ENCODE assay signal across 18 cellular contexts in the genomic region with DNA sequence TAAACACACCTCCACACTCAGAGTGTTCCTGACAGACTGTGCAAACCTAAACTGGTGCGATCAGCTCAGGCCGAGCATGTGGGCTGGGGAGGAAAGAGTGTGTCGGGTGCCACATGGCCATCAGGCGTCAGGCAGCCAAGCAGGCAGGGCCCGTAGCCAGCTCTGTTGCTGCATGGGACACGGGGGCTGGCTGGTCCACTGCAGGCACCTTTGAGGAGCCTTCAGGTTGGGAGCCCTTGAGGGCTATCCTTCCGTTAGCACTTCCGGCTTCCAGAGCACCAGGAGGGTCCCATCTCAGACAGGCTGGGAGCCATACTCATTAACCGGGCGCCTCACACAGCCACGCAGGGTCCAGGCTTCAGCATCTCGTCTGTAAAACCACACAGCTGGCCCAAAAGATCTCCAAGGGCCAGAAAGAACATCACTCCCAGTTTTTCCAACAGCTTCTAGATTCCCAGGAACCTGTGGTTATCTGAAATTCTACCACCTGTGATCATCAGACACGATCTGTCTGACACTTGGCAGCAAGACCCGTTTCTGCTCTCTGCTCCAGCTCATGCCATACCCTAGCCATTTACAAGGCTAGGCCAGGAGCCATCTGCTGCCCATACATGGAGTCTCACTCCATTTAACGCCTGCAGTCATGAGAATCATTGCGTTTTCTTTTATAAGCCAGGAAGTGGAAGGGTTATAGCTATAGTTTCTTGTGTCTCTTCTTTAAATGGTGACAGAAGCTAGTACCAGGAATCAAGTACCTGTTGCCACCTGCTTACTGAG.
A peak's percentile ranks its signal among the peaks of the same experiment; 100 is the strongest.
DNase-seq lines count a peak whose midpoint lies in the region; ATAC-seq and TF ChIP-seq lines count a peak whose summit lies in the region.
"Had no signal": no experiment of that assay in that cellular context is flagged by ENCODE, and none has a peak within 500 bp of the region (broad histone marks: within the 10 kb centered on the region; RNA-seq: fewer than 3 reads in every experiment).

No MANE protein-coding gene starts in this region.

- peaks cover 82% of the 10 kb centered on the region for H4K20me1 ChIP-seq in BLaER1
- no peaks in the 10 kb centered on the region for H4K20me1 ChIP-seq in Loucy (ENCODE audit: insufficient read depth, low read length, poor library complexity, severe bottlenecking)

- DNase-seq in dorsolateral prefrontal cortex = peak in 6 of 10 donors; percentile 40 to 68 (median 51)
- peak; percentile 40 for DNase-seq in prostate gland (ENCODE audit: low spot score)
- DNase-seq in RPMI8226 = no peak
- DNase-seq in activated CD8-positive, alpha-beta memory T cell treated with anti-CD3 and anti-CD28 coated beads, Interleukin-2, amount 10 ng/mL, durations not matched to agents 7 days and 5 days = no peak
- DNase-seq: amniotic stem cell; NCI-H1417 treated with DMSO at 0.1 percent for 48 hours; occipital lobe; small intestine; stimulated activated naive CD4-positive, alpha-beta T cell; SW 1271; WERI-Rb-1 had no signal

- H3K27me3 ChIP-seq in BLaER1 = no peaks in the 10 kb centered on the region
- H3K27me3 ChIP-seq in Loucy (ENCODE audit: insufficient read depth, low read length, poor library complexity, severe bottlenecking) = no peaks in the 10 kb centered on the region
- no peaks in the 10 kb centered on the region for H3K27me3 ChIP-seq in dorsolateral prefrontal cortex
- no peaks in the 10 kb centered on the region for H3K27me3 ChIP-seq in prostate gland (replicated peaks; ENCODE audit: insufficient read depth)

- no peaks in the 10 kb centered on the region for H3K36me3 Mint-ChIP-seq in activated CD8-positive, alpha-beta memory T cell treated with anti-CD3 and anti-CD28 coated beads, Interleukin-2, amount 10 ng/mL, durations not matched to agents 7 days and 5 days
- H3K36me3 Mint-ChIP-seq: IgD-negative memory B cell had no signal

- peaks cover 9% of the 10 kb centered on the region for H3K27me3 Mint-ChIP-seq in activated CD8-positive, alpha-beta memory T cell treated with anti-CD3 and anti-CD28 coated beads, Interleukin-2, amount 10 ng/mL, durations not matched to agents 7 days and 5 days

- H3K4me1 ChIP-seq in BLaER1 = peaks cover 91% of the 10 kb centered on the region
- H3K4me1 ChIP-seq in Loucy (ENCODE audit: insufficient read depth, low read length, poor library complexity, severe bottlenecking) = no peaks in the 10 kb centered on the region
- no peaks in the 10 kb centered on the region for H3K4me1 ChIP-seq in prostate gland (replicated peaks)

- H3K36me3 ChIP-seq in BLaER1 (peaks cover 55% of the 10 kb centered on the region), Loucy (ENCODE audit: insufficient read depth, low read length) (no peaks in the 10 kb centered on the region), prostate gland (no peaks in the 10 kb centered on the region)

- H3K27ac Mint-ChIP-seq in activated CD8-positive, alpha-beta memory T cell treated with anti-CD3 and anti-CD28 coated beads, Interleukin-2, amount 10 ng/mL, durations not matched to agents 7 days and 5 days = no peak overlapping the region
- H3K27ac Mint-ChIP-seq: activated T-helper 2 cell treated with anti-CD3 and anti-CD28 coated beads, Interferon-gamma antibody, Interleukin-2, Interleukin-4, amounts not matched to agents 10 μg/mL and 5 μg/mL and 100 μg/mL, durations not matched to agents 14 hours and 24 hours and 36 hours had no signal

- H3K4me1 Mint-ChIP-seq in activated CD8-positive, alpha-beta memory T cell treated with anti-CD3 and anti-CD28 coated beads, Interleukin-2, amount 10 ng/mL, durations not matched to agents 7 days and 5 days = peaks cover 4% of the 10 kb centered on the region

- intact Hi-C loops in dorsolateral prefrontal cortex (cut with DNase I) = loop anchor here in 1 of 2 donors (5.0 kb wide), 1 partner anchor 100 kb away; no protein-coding TSS in a partner anchor
- intact Hi-C loops in prostate gland (cut with DNase I) = no loop called here

- H3K4me2 ChIP-seq in BLaER1 (no peak overlapping the region), Loucy (ENCODE audit: low read depth, low read length, poor library complexity, severe bottlenecking) (no peak overlapping the region)

- no peaks in the 10 kb centered on the region for H3F3A ChIP-seq in Loucy (ENCODE audit: low read depth)

- H3K4me3 Mint-ChIP-seq in activated CD8-positive, alpha-beta memory T cell treated with anti-CD3 and anti-CD28 coated beads, Interleukin-2, amount 10 ng/mL, durations not matched to agents 7 days and 5 days = no peak overlapping the region

- TF ChIP-seq POLR2A in prostate gland (IDR thresholded peaks at IDR 0.05) = no peak

- ATAC-seq in GM18498 (IDR thresholded peaks at IDR 0.05; ENCODE audit: unreplicated experiment) (no peak), GM18907 (IDR thresholded peaks at IDR 0.05; ENCODE audit: unreplicated experiment) (no peak)
- ATAC-seq in activated CD8-positive, alpha-beta memory T cell treated with anti-CD3 and anti-CD28 coated beads, Interleukin-2, amount 10 ng/mL, durations not matched to agents 7 days and 5 days = no peak

- H3K9me2 ChIP-seq in Loucy (replicated peaks; ENCODE audit: low read depth, low read length) = no peaks in the 10 kb centered on the region

- H3K27ac ChIP-seq in BLaER1 = peak overlapping the region; percentile 58
- peak overlapping the region in 24 of 59 donors; percentile 0 to 57 (median 20) for H3K27ac ChIP-seq in dorsolateral prefrontal cortex
- no peak overlapping the region for H3K27ac ChIP-seq in prostate gland
- H3K27ac ChIP-seq: epithelial cell of prostate, WERI-Rb-1 had no signal

- H2AFZ ChIP-seq in Loucy (ENCODE audit: low read length) = peak overlapping the region; percentile 6; the same call in 1 of the 2 replicates

- H3K9ac ChIP-seq in BLaER1 = peak overlapping the region; percentile 40
- no peak overlapping the region for H3K9ac ChIP-seq in Loucy (ENCODE audit: low read depth, low read length, poor library complexity, severe bottlenecking)

- H3K9me3 Mint-ChIP-seq in activated CD8-positive, alpha-beta memory T cell treated with anti-CD3 and anti-CD28 coated beads, Interleukin-2, amount 10 ng/mL, durations not matched to agents 7 days and 5 days (ENCODE audit: low read depth) = no peaks in the 10 kb centered on the region
- H3K9me3 Mint-ChIP-seq: activated T-helper 2 cell treated with anti-CD3 and anti-CD28 coated beads, Interferon-gamma antibody, Interleukin-2, Interleukin-4, amounts not matched to agents 10 μg/mL and 5 μg/mL and 100 μg/mL, durations not matched to agents 14 hours and 24 hours and 36 hours; IgD-negative memory B cell had no signal

- no peaks in the 10 kb centered on the region for H3K79me2 ChIP-seq in Loucy (ENCODE audit: insufficient read depth, low read length)

- CTCF ChIA-PET in activated CD8-positive, alpha-beta memory T cell treated with anti-CD3 and anti-CD28 coated beads, Interleukin-2, amount 10 ng/mL, durations not matched to agents 7 days and 5 days (lab: Charles Lee) = interaction anchor here (1.3 kb wide), 1 partner anchor 102 kb away, joined by 4 read pairs; no protein-coding TSS in a partner anchor

- H3K9me3 ChIP-seq in BLaER1 (no peaks in the 10 kb centered on the region), Loucy (ENCODE audit: insufficient read depth, low read depth, low read length) (no peaks in the 10 kb centered on the region), prostate gland (no peaks in the 10 kb centered on the region)

- no peak overlapping the region for H3K4me3 ChIP-seq in BLaER1
- H3K4me3 ChIP-seq in Loucy (ENCODE audit: low read length, poor library complexity, severe bottlenecking) = no peak overlapping the region
- peak overlapping the region in 2 of 59 donors; percentile 20 to 42 for H3K4me3 ChIP-seq in dorsolateral prefrontal cortex
- no peak overlapping the region for H3K4me3 ChIP-seq in prostate gland

- 57% methylated on average over 16 of the region's 16 CpGs for WGBS in prostate gland

- TF ChIP-seq CTCF in Loucy (conservative IDR thresholded peaks at IDR 0.05; ENCODE audit: low read length) (no peak), dorsolateral prefrontal cortex (IDR thresholded peaks at IDR 0.05 in 54 of 56, conservative IDR thresholded peaks at IDR 0.05 in 2 of 56; ENCODE audit: low read depth in 1 of 56, partially characterized antibody in 56 of 56) (peak in 1 of 56 donors; percentile 12), prostate gland (IDR thresholded peaks at IDR 0.05) (no peak)

Comparison
In these comparisons a context has a peak if more than half of its experiments do, and no peak if none do; other contexts are left out.
1. DNase-seq: peak in dorsolateral prefrontal cortex (6 of 10) and prostate gland (single experiment); none in RPMI8226 (single experiment) and activated CD8-positive, alpha-beta memory T cell treated with anti-CD3 and anti-CD28 coated beads, Interleukin-2, amount 10 ng/mL, durations not matched to agents 7 days and 5 days (single experiment).